Comparison of ENCODE assay signal across 18 cellular contexts in the genomic region with DNA sequence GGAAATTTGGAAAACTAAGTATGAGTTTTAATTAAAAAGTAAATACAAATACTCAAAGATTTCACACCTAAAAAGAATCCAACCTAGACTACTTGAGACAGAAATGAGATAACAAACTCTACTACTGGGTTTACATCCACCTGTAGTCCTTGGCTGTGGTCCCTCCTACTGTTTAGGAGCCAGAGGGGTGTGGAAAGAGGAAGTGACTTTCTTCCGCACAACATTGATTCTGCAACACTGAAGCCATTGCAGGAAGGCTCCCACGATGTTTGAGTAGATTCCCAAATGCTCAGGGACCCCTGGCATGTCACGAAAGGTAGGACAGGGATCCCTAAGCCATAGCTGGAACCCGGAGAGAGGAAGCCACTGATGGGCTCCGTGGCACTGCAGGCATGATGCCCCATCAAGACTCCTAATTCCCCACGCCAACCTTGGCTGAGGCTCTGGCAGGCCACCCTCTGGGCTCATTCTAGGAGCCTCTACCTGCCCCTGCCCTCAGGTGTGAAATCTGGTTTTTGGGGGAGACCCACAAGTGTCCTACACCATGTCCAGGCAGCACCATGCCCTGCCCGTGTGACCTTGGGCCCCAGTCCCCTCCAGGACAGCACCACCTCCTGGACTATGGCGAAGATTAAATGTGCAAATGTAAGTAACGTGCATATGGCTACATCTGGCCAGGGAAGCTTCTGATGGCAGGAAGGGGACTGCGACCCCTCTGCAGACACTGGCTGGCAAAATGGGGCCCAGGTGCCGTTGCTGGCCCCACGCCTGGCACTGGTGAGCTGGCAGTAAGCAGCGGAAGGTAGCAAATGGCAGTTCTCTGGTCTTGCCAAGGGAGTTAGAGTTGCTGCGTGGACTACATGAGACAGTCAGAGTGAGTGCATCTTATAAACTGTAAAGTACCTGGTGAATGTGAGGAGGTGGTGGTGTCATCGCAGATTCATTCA. TPM values are rescaled to one million over a fixed set of nuclear protein-coding genes. Genes with fewer than 3 reads are reported as not detected.
A peak's percentile ranks its signal among the peaks of the same experiment; 100 is the strongest.
DNase-seq lines count a peak whose midpoint lies in the region; ATAC-seq and TF ChIP-seq lines count a peak whose summit lies in the region.
"Had no signal": no experiment of that assay in that cellular context is flagged by ENCODE, and none has a peak within 500 bp of the region (broad histone marks: within the 10 kb centered on the region; RNA-seq: fewer than 3 reads in every experiment).

No MANE protein-coding gene starts in this region.

- no peaks in the 10 kb centered on the region for H3K36me3 ChIP-seq in vagina
- no peaks in the 10 kb centered on the region for H3K36me3 ChIP-seq in stomach
- H3K36me3 ChIP-seq: adrenal gland, esophagus muscularis mucosa, lower lobe of right lung, tibial nerve had no signal

- H3K4me1 Mint-ChIP-seq in glutamatergic neuron (ENCODE audit: low read depth, unreplicated experiment): peaks cover 1% of the 10 kb centered on the region
- H3K4me1 Mint-ChIP-seq: activated T-helper 17 cell treated with anti-CD3 and anti-CD28 coated beads, Interleukin-2, amount 50 U/mL, for 72 hours; central memory CD8-positive, alpha-beta T cell had no signal

- intact Hi-C loops in vagina (cut with DNase I) (no loop called here), stomach (cut with DNase I; ENCODE audit: low total_unique reads) (no loop called here)

- no peak overlapping the region for H3K4me3 Mint-ChIP-seq in glutamatergic neuron (ENCODE audit: unreplicated experiment)
- H3K4me3 Mint-ChIP-seq: activated naive CD4-positive, alpha-beta T cell treated with anti-CD3 and anti-CD28 coated beads, Interleukin-2, amount 10 ng/mL, durations not matched to agents 7 days and 5 days; activated T-helper 17 cell treated with anti-CD3 and anti-CD28 coated beads, Interleukin-2, amount 50 U/mL, for 72 hours; central memory CD8-positive, alpha-beta T cell; naive thymus-derived CD4-positive, alpha-beta T cell had no signal

- no peaks in the 10 kb centered on the region for H3K27me3 ChIP-seq in vagina
- peaks cover 0 to 47% (median 12%) of the 10 kb centered on the region in 3 donors for H3K27me3 ChIP-seq in stomach

- peaks cover 5% of the 10 kb centered on the region for H3K27me3 Mint-ChIP-seq in glutamatergic neuron (ENCODE audit: unreplicated experiment)

- ATAC-seq in GM21423 (IDR thresholded peaks at IDR 0.05; ENCODE audit: unreplicated experiment) (no peak), GM21526 (IDR thresholded peaks at IDR 0.05; ENCODE audit: low FRiP score, unreplicated experiment) (no peak)
- ATAC-seq: activated T-helper 17 cell treated with anti-CD3 and anti-CD28 coated beads, Interleukin-2, amount 50 U/mL, for 72 hours; naive thymus-derived CD4-positive, alpha-beta T cell had no signal

- H3K9me3 ChIP-seq in vagina (no peaks in the 10 kb centered on the region), stomach (no peaks in the 10 kb centered on the region)
- H3K9me3 ChIP-seq: adrenal gland, esophagus muscularis mucosa, lower lobe of right lung, tibial nerve had no signal

- TF ChIP-seq POLR2A in vagina (IDR thresholded peaks at IDR 0.05) (no peak), stomach (IDR thresholded peaks at IDR 0.05) (no peak)

- H3K27ac Mint-ChIP-seq in glutamatergic neuron (ENCODE audit: unreplicated experiment): no peak overlapping the region
- H3K27ac Mint-ChIP-seq: activated naive CD4-positive, alpha-beta T cell treated with anti-CD3 and anti-CD28 coated beads, Interleukin-2, amount 10 ng/mL, durations not matched to agents 7 days and 5 days; naive thymus-derived CD4-positive, alpha-beta T cell had no signal

- TF ChIP-seq CTCF in glutamatergic neuron (IDR thresholded peaks at IDR 0.05; ENCODE audit: partially characterized antibody, unreplicated experiment) (no peak), vagina (IDR thresholded peaks at IDR 0.05) (no peak), stomach (IDR thresholded peaks at IDR 0.05) (no peak)

- no peak for TF ChIP-seq EP300 in stomach (IDR thresholded peaks at IDR 0.05)

- no peaks in the 10 kb centered on the region for H3K36me3 Mint-ChIP-seq in glutamatergic neuron (ENCODE audit: unreplicated experiment)
- H3K36me3 Mint-ChIP-seq: activated naive CD4-positive, alpha-beta T cell treated with anti-CD3 and anti-CD28 coated beads, Interleukin-2, amount 10 ng/mL, durations not matched to agents 7 days and 5 days; naive thymus-derived CD4-positive, alpha-beta T cell had no signal

- WGBS in stomach, 5 donors: 76 to 84% (median 80%) methylated on average over 15 of the region's 15 CpGs

- H3K27ac ChIP-seq in vagina (no peak overlapping the region), stomach (no peak overlapping the region)
- H3K27ac ChIP-seq: adrenal gland, esophagus muscularis mucosa, lower lobe of right lung, tibial nerve had no signal

- H3K4me1 ChIP-seq in vagina (no peaks in the 10 kb centered on the region), stomach (no peaks in the 10 kb centered on the region)
- H3K4me1 ChIP-seq: adrenal gland, esophagus muscularis mucosa, lower lobe of right lung, tibial nerve had no signal

- peaks cover 2% of the 10 kb centered on the region for H3K9me3 Mint-ChIP-seq in glutamatergic neuron (ENCODE audit: unreplicated experiment)
- H3K9me3 Mint-ChIP-seq: activated naive CD4-positive, alpha-beta T cell treated with anti-CD3 and anti-CD28 coated beads, Interleukin-2, amount 10 ng/mL, durations not matched to agents 7 days and 5 days; activated T-helper 17 cell treated with anti-CD3 and anti-CD28 coated beads, Interleukin-2, amount 50 U/mL, for 72 hours; central memory CD8-positive, alpha-beta T cell; naive thymus-derived CD4-positive, alpha-beta T cell had no signal

- peak; percentile 25 for DNase-seq in activated CD8-positive, alpha-beta memory T cell treated with anti-CD3 and anti-CD28 coated beads, Interleukin-2, amount 50 U/mL, for 48 hours
- DNase-seq in activated CD8-positive, alpha-beta memory T cell treated with anti-CD3 and anti-CD28 coated beads for 24 hours: no peak
- DNase-seq in MV-4-11 (lab: John Stamatoyannopoulos, UW) (peak; percentile 39), glutamatergic neuron (peak; percentile 3), vagina (ENCODE audit: extremely low spot score in 2 of 2) (peak; percentile 70 to 92), stomach (no peak)
- DNase-seq: lower lobe of right lung had no signal

- no peak overlapping the region for H3K4me3 ChIP-seq in vagina
- no peak overlapping the region for H3K4me3 ChIP-seq in stomach
- H3K4me3 ChIP-seq: adrenal gland, esophagus muscularis mucosa, lower lobe of right lung, tibial nerve had no signal

RNA-seq across cellular contexts. Expression of a gene that starts 38.2 kb away (rescaled TPM):
- 9.0 TPM for total RNA-seq in glutamatergic neuron (ENCODE audit: unreplicated experiment)
- total RNA-seq in vagina: 71.0 TPM
- total RNA-seq in stomach: 10 to 100 TPM in 3 of 5 donors, 1 to 10 TPM in 2; 3.2 to 95.5 (median 15.8) TPM
- polyA plus RNA-seq in stomach: 100 to 1,000 TPM in 1 of 3 donors, 10 to 100 TPM in 2; 14.8 to 198 (median 67.2) TPM
- total RNA-seq: Calu3, pulmonary artery endothelial cell had no signal

Comparison
In these comparisons a context has a peak if more than half of its experiments do, and no peak if none do; other contexts are left out.
1. DNase-seq: peak in activated CD8-positive, alpha-beta memory T cell treated with anti-CD3 and anti-CD28 coated beads, Interleukin-2, amount 50 U/mL, for 48 hours (single experiment), MV-4-11 (single experiment), glutamatergic neuron (single experiment) and vagina (2 of 2); none in activated CD8-positive, alpha-beta memory T cell treated with anti-CD3 and anti-CD28 coated beads for 24 hours (single experiment) and stomach (single experiment).